In genomic region chr16:78962457-78962929, GRCh38 we compare ENCODE assay signal across 11 cellular contexts.
DNase-seq lines count a peak whose midpoint lies in the region; ATAC-seq, FAIRE-seq and TF ChIP-seq lines count a peak whose summit lies in the region.
"Had no signal": no experiment of that assay in that cellular context is flagged by ENCODE, and none has a peak within 500 bp of the region (broad histone marks: within the 10 kb centered on the region; RNA-seq: fewer than 3 reads in every experiment).

No MANE protein-coding gene starts in this region.

- no peak overlapping the region for H3K27ac Mint-ChIP-seq in GM23338

- no peaks in the 10 kb centered on the region for H3F3A ChIP-seq in PC-9 (ENCODE audit: insufficient read depth, low read depth)
- H3F3A ChIP-seq in GM23338 (replicated peaks; ENCODE audit: low read depth) = no peaks in the 10 kb centered on the region

- CTCF ChIA-PET in PC-9 (lab: Charles Lee) (no interaction called here), HEK293T (lab: Yijun Ruan, JAX) (no interaction called here)

- H3K27me3 Mint-ChIP-seq in GM23338 (ENCODE audit: insufficient read depth, low read depth, poor library complexity) = no peaks in the 10 kb centered on the region

- DNase-seq in GM12891 (ENCODE audit: insufficient read length, low spot score) (no peak), GM19239 (ENCODE audit: insufficient read length, low spot score) (no peak), PC-9 (peak in 1 of 2 experiments; percentile 37), glomerular visceral epithelial cell (ENCODE audit: extremely low spot score) (no peak), HEK293T (ENCODE audit: extremely low spot score) (no peak), midbrain (lab: John Stamatoyannopoulos, UW) (no peak), GM23338 (ENCODE audit: low spot score) (no peak)
- DNase-seq: COR-L47; effector CD8-positive, alpha-beta T cell; NCI-H2029 had no signal

- ATAC-seq in HG02870 (IDR thresholded peaks at IDR 0.05; ENCODE audit: unreplicated experiment) (peak; percentile 94), GM23338 (no peak)

- peaks cover 13% of the 10 kb centered on the region for H3K36me3 Mint-ChIP-seq in GM23338 (ENCODE audit: low read depth)

- no peaks in the 10 kb centered on the region for H4K20me1 ChIP-seq in PC-9 (ENCODE audit: insufficient read depth)
- H4K20me1 ChIP-seq in GM23338 (replicated peaks; ENCODE audit: insufficient read depth) = no peaks in the 10 kb centered on the region

- H3K36me3 ChIP-seq in PC-9 (ENCODE audit: low read depth) = no peaks in the 10 kb centered on the region
- H3K36me3 ChIP-seq in GM23338 (ENCODE audit: insufficient read depth) = no peaks in the 10 kb centered on the region

- FAIRE-seq in GM12891 (lab: Jason Lieb, UNC) (peak; percentile 82), GM19239 (lab: Jason Lieb, UNC) (peak; percentile 14)

- no peak overlapping the region for H3K4me3 Mint-ChIP-seq in GM23338

- H3K79me2 ChIP-seq in PC-9 (ENCODE audit: low read depth) (no peaks in the 10 kb centered on the region), GM23338 (replicated peaks; ENCODE audit: insufficient read depth) (no peaks in the 10 kb centered on the region)

- POLR2A ChIA-PET in PC-9 (lab: Charles Lee; ENCODE audit: unreplicated experiment) = no interaction called here
- POLR2A ChIA-PET in HEK293T (lab: Yijun Ruan, JAX) = no interaction called here

- peaks cover 8% of the 10 kb centered on the region for H3K4me1 Mint-ChIP-seq in GM23338

- no TSS peak for BruUV-seq in PC-9 (replicated peaks; lab: Mats Ljungman, UMichigan)

- H3K9me3 ChIP-seq in PC-9 (ENCODE audit: insufficient read depth, low read depth) = no peaks in the 10 kb centered on the region

- H3K4me1 ChIP-seq in PC-9 (replicated peaks; ENCODE audit: insufficient read depth) (0 out of 2 replicates have a peak, but pooled peaks cover 12% of the 10 kb centered on the region), GM23338 (ENCODE audit: insufficient read depth) (no peaks in the 10 kb centered on the region; the same call in 1 of the 2 replicates)

- intact Hi-C loops in PC-9 (cut with micrococcal nuclease; ENCODE audit: unreplicated experiment) = no loop called here

- peak overlapping the region; percentile 29; the same call in 1 of the 2 replicates for H3K27ac ChIP-seq in PC-9
- H3K27ac ChIP-seq in GM23338 (ENCODE audit: low read depth) = no peak overlapping the region

- no peak overlapping the region for H3K4me3 ChIP-seq in PC-9
- no peak overlapping the region for H3K4me3 ChIP-seq in GM23338

- no peak overlapping the region for H2AFZ ChIP-seq in PC-9
- no peak overlapping the region for H2AFZ ChIP-seq in GM23338

- H3K27me3 ChIP-seq in PC-9 (ENCODE audit: insufficient read depth, low read depth) = no peaks in the 10 kb centered on the region
- no peaks in the 10 kb centered on the region for H3K27me3 ChIP-seq in GM23338 (ENCODE audit: insufficient read depth)

- H3K9me2 ChIP-seq in PC-9 (ENCODE audit: insufficient read depth) = no peaks in the 10 kb centered on the region
- H3K9me2 ChIP-seq in GM23338 (ENCODE audit: insufficient read depth) = peaks cover 14% of the 10 kb centered on the region; the same call in 1 of the 2 replicates

- H3K4me2 ChIP-seq in PC-9 = no peak overlapping the region
- H3K4me2 ChIP-seq in GM23338 = no peak overlapping the region

- peaks cover 16% of the 10 kb centered on the region for H3K9me3 Mint-ChIP-seq in GM23338

- TF ChIP-seq POLR2A in GM12891 (IDR thresholded peaks at IDR 0.05; ENCODE audit: low read depth, low read length) = no peak

- TF ChIP-seq CTCF in PC-9 (conservative IDR thresholded peaks at IDR 0.05) (no peak), GM23338 (conservative IDR thresholded peaks at IDR 0.05; ENCODE audit: low read depth in 2 of 2) (no peak)

TF ChIP-seq in GM12891, 5 proteins besides CTCF, POLR2A, EP300 and RAD21:
- no peak for TF ChIP-seq TAF1 (IDR thresholded peaks at IDR 0.05; ENCODE audit: low read depth, low read length)
- TF ChIP-seq SPI1 (IDR thresholded peaks at IDR 0.05; ENCODE audit: low read depth, low read length) = peak; percentile 91
- TF ChIP-seq POU2F2 (IDR thresholded peaks at IDR 0.05; ENCODE audit: low read depth, low read length) = no peak

TF ChIP-seq in HEK293T, 16 proteins besides CTCF, POLR2A, EP300 and RAD21:
- TF ChIP-seq BHLHE40 (IDR thresholded peaks at IDR 0.05; ENCODE audit: borderline replicate concordance) (no peak), PKNOX1 (IDR thresholded peaks at IDR 0.05) (no peak), NFRKB (IDR thresholded peaks at IDR 0.05) (no peak)

TF ChIP-seq in GM23338, 12 proteins besides CTCF, POLR2A, EP300 and RAD21 (continues in another document):
- TF ChIP-seq EZH2phosphoT487 (IDR thresholded peaks at IDR 0.05; ENCODE audit: unreplicated experiment) (no peak), EZH2 (IDR thresholded peaks at IDR 0.05; ENCODE audit: low read depth, unreplicated experiment) (no peak), NANOG (IDR thresholded peaks at IDR 0.05; ENCODE audit: borderline replicate concordance) (no peak), CREB1 (CRISPR knock-in tag; IDR thresholded peaks at IDR 0.05; ENCODE audit: low read depth) (no peak), ZNF114 (CRISPR knock-in tag; IDR thresholded peaks at IDR 0.05) (no peak), ETS1 (IDR thresholded peaks at IDR 0.05) (no peak), POLR2AphosphoS5 (IDR thresholded peaks at IDR 0.05; ENCODE audit: low read depth) (no peak), JUNB (IDR thresholded peaks at IDR 0.05; ENCODE audit: unreplicated experiment) (no peak), ZNF331 (CRISPR knock-in tag; IDR thresholded peaks at IDR 0.05; ENCODE audit: low read depth) (no peak), STAT1 (IDR thresholded peaks at IDR 0.05; ENCODE audit: unreplicated experiment) (no peak), REST (IDR thresholded peaks at IDR 0.05; ENCODE audit: unreplicated experiment) (no peak)
